Comparison of ENCODE assay signal across 22 cellular contexts in the genomic region with DNA sequence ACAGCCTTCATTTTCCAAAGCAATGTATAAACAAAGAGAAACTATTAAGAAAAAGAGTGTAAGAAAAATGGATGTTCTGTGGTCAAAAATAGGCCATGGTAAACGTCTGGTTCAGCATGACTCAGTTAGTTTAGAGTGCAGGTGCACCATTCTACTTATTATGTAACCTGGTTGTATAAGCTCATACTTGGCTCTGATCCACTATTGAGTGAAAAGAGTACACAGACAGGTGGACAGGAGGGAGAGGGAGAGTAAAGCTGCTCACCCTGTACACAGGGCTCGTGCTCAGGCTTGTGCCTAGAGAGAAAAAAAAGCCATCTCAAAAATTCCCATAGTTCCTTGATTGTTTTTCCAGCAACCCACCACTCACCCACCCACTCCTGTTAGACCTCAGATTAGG.
A peak's percentile ranks its signal among the peaks of the same experiment; 100 is the strongest.
DNase-seq lines count a peak whose midpoint lies in the region; ATAC-seq and TF ChIP-seq lines count a peak whose summit lies in the region.
"Had no signal": no experiment of that assay in that cellular context is flagged by ENCODE, and none has a peak within 500 bp of the region (broad histone marks: within the 10 kb centered on the region; RNA-seq: fewer than 3 reads in every experiment).

No MANE protein-coding gene starts in this region.

- H3K27me3 ChIP-seq in spleen (replicated peaks in 1 of 7): no peaks in the 10 kb centered on the region

- in situ Hi-C loops in KBM-7 (cut with MboI; ENCODE audit: low pct_unique_long_range_greater_than_20kb, low sequenced_read_pairs): no loop called here

- DNase-seq in NCI-H1092 treated with DMSO at 0.1 percent for 48 hours (lab: John Stamatoyannopoulos, UW) (peak; percentile 1), NCI-H1092 (lab: John Stamatoyannopoulos, UW) (no peak), LNCaP clone FGC (ENCODE audit: low read depth) (peak; percentile 66), RWPE1 (ENCODE audit: low spot score) (peak; percentile 13), mucosa of descending colon (peak in 1 of 3 donors; percentile 23), KBM-7 (no peak), spleen (no peak)
- DNase-seq: activated CD4-positive, alpha-beta T cell treated with anti-CD3 and anti-CD28 coated beads for 1 hour; activated CD8-positive, alpha-beta T cell treated with anti-CD3 and anti-CD28 coated beads, Interleukin-2, amount 10 ng/mL, durations not matched to agents 7 days and 5 days; activated T-cell treated with anti-CD3 and anti-CD28 coated beads, Interleukin-2, amount 50 U/mL, for 1 hour; caudate nucleus; GOT3; head of caudate nucleus; mesendoderm; naive thymus-derived CD8-positive, alpha-beta T cell; NCI-H1436 treated with DMSO at 0.1 percent for 48 hours; NCI-H446; stimulated activated CD4-positive, alpha-beta T cell treated with anti-CD3 and anti-CD28 coated beads, Interleukin-4, amount 100 ng/mL, for 24 hours; stimulated activated naive CD4-positive, alpha-beta T cell treated with Interleukin-2 at 50 U/mL for 16 hours had no signal

- H3K36me3 ChIP-seq in mucosa of descending colon (ENCODE audit: low read depth) (no peaks in the 10 kb centered on the region), spleen (no peaks in the 10 kb centered on the region)
- H3K36me3 ChIP-seq: thoracic aorta had no signal

- H3K9me3 ChIP-seq in mucosa of descending colon (no peaks in the 10 kb centered on the region), spleen (peaks cover 0 to 67% (median 21%) of the 10 kb centered on the region in 8 donors)
- H3K9me3 ChIP-seq: thoracic aorta had no signal

- TF ChIP-seq POLR2A in spleen (IDR thresholded peaks at IDR 0.05): no peak

- CTCF ChIA-PET in RWPE1 (lab: Yijun Ruan, JAX): interaction anchor here (0.7 kb wide), 1 partner anchor 212 kb away, joined by 3 read pairs; no protein-coding TSS in a partner anchor

- intact Hi-C loops in mucosa of descending colon (cut with DNase I, micrococcal nuclease): no loop called here
- intact Hi-C loops in spleen (cut with DNase I; ENCODE audit: low total_unique reads): no loop called here

- H3K27ac ChIP-seq in RWPE1 (no peak overlapping the region), spleen (no peak overlapping the region)
- H3K27ac ChIP-seq: thoracic aorta had no signal

- no peak for TF ChIP-seq CTCF in LNCaP clone FGC (IDR thresholded peaks at IDR 0.05; ENCODE audit: control insufficient read depth, extremely low read depth, insufficient read depth)
- TF ChIP-seq CTCF in RWPE1 (conservative IDR thresholded peaks at IDR 0.05; ENCODE audit: low read depth): no peak
- no peak for TF ChIP-seq CTCF in mucosa of descending colon (IDR thresholded peaks at IDR 0.05)
- TF ChIP-seq CTCF in spleen (IDR thresholded peaks at IDR 0.05 in 8 of 11, conservative IDR thresholded peaks at IDR 0.05 in 3 of 11): no peak

- WGBS in spleen, 5 donors: 10 to 30% (median 26%) methylated on average over 2 of the region's 2 CpGs

- H3K4me3 ChIP-seq in LNCaP clone FGC (ENCODE audit: low read depth, low read length): no peak overlapping the region
- H3K4me3 ChIP-seq in mucosa of descending colon: no peak overlapping the region
- H3K4me3 ChIP-seq in spleen: no peak overlapping the region
- H3K4me3 ChIP-seq: thoracic aorta had no signal

- POLR2A ChIA-PET in RWPE1 (lab: Yijun Ruan, JAX; ENCODE audit: low non-redundant PET): interaction anchor here (0.6 kb wide), 1 partner anchor 202 kb away, joined by 3 read pairs; no protein-coding TSS in a partner anchor

- ATAC-seq in mucosa of descending colon: peak; percentile 97
- no peak for ATAC-seq in HG02763 (IDR thresholded peaks at IDR 0.05; ENCODE audit: unreplicated experiment)
- ATAC-seq: activated CD8-positive, alpha-beta T cell treated with anti-CD3 and anti-CD28 coated beads, Interleukin-2, amount 10 ng/mL, durations not matched to agents 7 days and 5 days; naive thymus-derived CD8-positive, alpha-beta T cell; Right ventricle myocardium inferior had no signal

- H3K4me1 ChIP-seq in mucosa of descending colon (ENCODE audit: low read depth) (no peaks in the 10 kb centered on the region), spleen (no peaks in the 10 kb centered on the region)

Comparison
In these comparisons a context has a peak if more than half of its experiments do, and no peak if none do; other contexts are left out.
1. DNase-seq: peak in NCI-H1092 treated with DMSO at 0.1 percent for 48 hours (single experiment), LNCaP clone FGC (single experiment) and RWPE1 (single experiment); none in NCI-H1092 (single experiment), KBM-7 (single experiment) and spleen (single experiment).